15 cellular contexts compared by ENCODE assay signal in the genomic region with DNA sequence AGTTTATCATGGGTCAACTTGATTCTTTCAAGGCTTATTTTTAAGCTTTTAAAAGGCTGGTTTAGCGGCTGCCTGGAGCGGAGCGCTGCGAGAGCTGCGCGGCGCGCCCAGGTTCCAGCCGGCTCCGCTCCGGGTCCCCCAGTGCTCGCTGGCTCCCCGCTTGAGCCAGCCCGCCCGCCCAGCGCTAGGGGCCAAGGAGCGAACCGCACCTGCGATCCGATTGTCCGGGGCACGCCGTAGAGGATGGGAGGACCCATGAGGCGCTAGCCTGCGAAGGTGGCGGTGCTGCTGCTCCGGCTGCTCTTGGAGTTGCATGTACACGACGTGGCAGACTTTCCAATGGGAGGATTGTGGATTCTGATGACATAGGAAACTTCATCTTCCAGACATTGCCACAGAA. TPM values are rescaled to one million over a fixed set of nuclear protein-coding genes. Genes with fewer than 3 reads are reported as not detected.
DNase-seq lines count a peak whose midpoint lies in the region; ATAC-seq and TF ChIP-seq lines count a peak whose summit lies in the region.
"Had no signal": no experiment of that assay in that cellular context is flagged by ENCODE, and none has a peak within 500 bp of the region (broad histone marks: within the 10 kb centered on the region; RNA-seq: fewer than 3 reads in every experiment).

No MANE protein-coding gene starts in this region.

- H3K4me1 ChIP-seq in GM23338 (ENCODE audit: insufficient read depth) (peaks cover 3% of the 10 kb centered on the region; the same call in 1 of the 2 replicates), iPS DF 6.9 (ENCODE audit: control insufficient read depth, insufficient read depth, low read length) (no peaks in the 10 kb centered on the region; the same call in 1 of the 2 replicates), esophagus squamous epithelium (no peaks in the 10 kb centered on the region)
- H3K4me1 ChIP-seq: left ventricle myocardium inferior had no signal

- ATAC-seq in GM23338, result peak; percentile 100
- no peak for ATAC-seq in left ventricle myocardium superior
- no peak for ATAC-seq in left colon
- ATAC-seq in HG03442 (IDR thresholded peaks at IDR 0.05; ENCODE audit: unreplicated experiment), result no peak

- peaks cover 2% of the 10 kb centered on the region; the same call in 2 of the 3 replicates for H3K4me1 Mint-ChIP-seq in GM23338

- H3K9me2 ChIP-seq in GM23338 (ENCODE audit: insufficient read depth), result no peaks in the 10 kb centered on the region

- H2AFZ ChIP-seq in GM23338, result peak overlapping the region; percentile 93

- H3K9me3 Mint-ChIP-seq in GM23338, result peaks cover 8% of the 10 kb centered on the region; the same call in 2 of the 3 replicates

- peak; percentile 91 for DNase-seq in GM23338 (ENCODE audit: low spot score)
- peak; percentile 3 for DNase-seq in amniotic epithelial cell (ENCODE audit: low read depth)
- DNase-seq in iPS DF 6.9 (ENCODE audit: low read depth, low spot score), result peak; percentile 50
- peak in 6 of 10 donors; percentile 13 to 83 (median 56) for DNase-seq in posterior cingulate gyrus
- DNase-seq in left ventricle myocardium superior, result no peak
- no peak for DNase-seq in left colon
- no peak for DNase-seq in esophagus squamous epithelium (lab: John Stamatoyannopoulos, UW)
- DNase-seq: cerebellar nuclear complex; KBM-7; left ventricle myocardium inferior; NCI-H510A treated with DMSO at 0.1 percent for 48 hours; stimulated activated CD4-positive, alpha-beta T cell treated with anti-CD3 and anti-CD28 coated beads, Interleukin-12 subunit alpha, Interleukin-12 subunit beta, amount 100 ng/mL, for 4 hours; T-helper 1 cell had no signal

- WGBS in iPS DF 6.9 (ENCODE audit: insufficient coverage, insufficient read length), result no CpG with 5 or more reads among the region's 29 CpGs
- 7 to 36% methylated on average over 3 to 19 of the region's 29 CpGs for WGBS in esophagus squamous epithelium, 2 donors

- peak overlapping the region; percentile 38 for H3K4me3 ChIP-seq in GM23338
- no peak overlapping the region for H3K4me3 ChIP-seq in iPS DF 6.9 (ENCODE audit: low read length)
- peak overlapping the region in 1 of 4 donors; percentile 23 for H3K4me3 ChIP-seq in esophagus squamous epithelium
- H3K4me3 ChIP-seq: left ventricle myocardium inferior had no signal

- no peaks in the 10 kb centered on the region for H3K36me3 ChIP-seq in GM23338 (ENCODE audit: insufficient read depth)
- H3K36me3 ChIP-seq in iPS DF 6.9 (ENCODE audit: control insufficient read depth, insufficient read depth, low read length), result no peaks in the 10 kb centered on the region
- no peaks in the 10 kb centered on the region for H3K36me3 ChIP-seq in esophagus squamous epithelium
- H3K36me3 ChIP-seq: left ventricle myocardium inferior had no signal

- no peaks in the 10 kb centered on the region for H4K20me1 ChIP-seq in GM23338 (replicated peaks; ENCODE audit: insufficient read depth)

- peak overlapping the region; percentile 45; the same call in 2 of the 3 replicates for H3K4me3 Mint-ChIP-seq in GM23338
- H3K4me3 Mint-ChIP-seq: stimulated activated naive CD8-positive, alpha-beta T cell treated with anti-CD3 and anti-CD28 coated beads, Interleukin-15, Interleukin-2, amounts not matched to agents 100 ng/mL and 50 ng/mL, for 24 hours had no signal

- H3K27ac ChIP-seq in GM23338 (ENCODE audit: low read depth), result no peak overlapping the region
- no peak overlapping the region for H3K27ac ChIP-seq in iPS DF 6.9 (ENCODE audit: low read length)
- H3K27ac ChIP-seq in esophagus squamous epithelium, result no peak overlapping the region
- H3K27ac ChIP-seq: left ventricle myocardium inferior had no signal

- H3K27me3 ChIP-seq in GM23338 (ENCODE audit: insufficient read depth) (peaks cover 20% of the 10 kb centered on the region), iPS DF 6.9 (ENCODE audit: control insufficient read depth, insufficient read depth, low read length) (no peaks in the 10 kb centered on the region; the same call in 1 of the 2 replicates), esophagus squamous epithelium (peaks cover 0 to 5% (median 0%) of the 10 kb centered on the region in 4 donors)

- no peak overlapping the region for H3K27ac Mint-ChIP-seq in GM23338
- H3K27ac Mint-ChIP-seq: stimulated activated naive CD8-positive, alpha-beta T cell treated with anti-CD3 and anti-CD28 coated beads, Interleukin-15, Interleukin-2, amounts not matched to agents 100 ng/mL and 50 ng/mL, for 24 hours had no signal

- H3K27me3 Mint-ChIP-seq in GM23338 (ENCODE audit: insufficient read depth, low read depth, poor library complexity), result no peaks in the 10 kb centered on the region

- H3K9me3 ChIP-seq in iPS DF 6.9 (ENCODE audit: control insufficient read depth, insufficient read depth, low read length) (no peaks in the 10 kb centered on the region), esophagus squamous epithelium (no peaks in the 10 kb centered on the region)

- peak overlapping the region; percentile 71 for H3K4me2 ChIP-seq in GM23338

- no peaks in the 10 kb centered on the region for H3F3A ChIP-seq in GM23338 (replicated peaks; ENCODE audit: low read depth)

- no peak for TF ChIP-seq POLR2A in esophagus squamous epithelium (IDR thresholded peaks at IDR 0.05)

- 0 out of 4 replicates have a peak, but pooled peaks of 1 of the 2 experiments have one; percentile 17 for TF ChIP-seq CTCF in GM23338 (conservative IDR thresholded peaks at IDR 0.05; ENCODE audit: low read depth in 2 of 2)
- TF ChIP-seq CTCF in esophagus squamous epithelium (IDR thresholded peaks at IDR 0.05), result no peak

- no peaks in the 10 kb centered on the region for H3K36me3 Mint-ChIP-seq in GM23338 (ENCODE audit: low read depth)

- intact Hi-C loops in posterior cingulate gyrus (cut with DNase I) (no loop called here), left ventricle myocardium superior (cut with micrococcal nuclease) (no loop called here), left colon (cut with DNase I, micrococcal nuclease) (no loop called here), esophagus squamous epithelium (cut with DNase I) (no loop called here)

- no peaks in the 10 kb centered on the region for H3K79me2 ChIP-seq in GM23338 (replicated peaks; ENCODE audit: insufficient read depth)

TF ChIP-seq in GM23338, 12 proteins besides CTCF, POLR2A, EP300 and RAD21 (continues in another document):
- TF ChIP-seq EZH2phosphoT487 (IDR thresholded peaks at IDR 0.05; ENCODE audit: unreplicated experiment) (no peak), ZNF114 (CRISPR knock-in tag; IDR thresholded peaks at IDR 0.05) (0 out of 2 replicates have a peak, but pooled peaks have one; percentile 19)

RNA-seq across cellular contexts. Expression of a gene that starts 9.9 kb away (rescaled TPM):
- not detected in 2 replicates for total RNA-seq in GM23338 (2014; rRNA removed; shearing (Covaris generic))
- polyA plus RNA-seq in GM23338 (2016; fragmentation: Nextera tagmentation; extraction: Ambion mirVana), result not detected in 2 replicates
- total RNA-seq in left ventricle myocardium superior (not detected), left colon (not detected), esophagus squamous epithelium (not detected)
- total RNA-seq: left ventricle myocardium inferior had no signal

RNA-seq across cellular contexts. Expression of a gene that starts 58.4 kb away (rescaled TPM):
- not detected in 2 replicates for total RNA-seq in GM23338 (2014; rRNA removed; shearing (Covaris generic))
- polyA plus RNA-seq in GM23338 (2016; fragmentation: Nextera tagmentation; extraction: Ambion mirVana), result not detected in 2 replicates
- total RNA-seq in left ventricle myocardium superior (not detected), left colon (not detected), esophagus squamous epithelium (not detected)
- total RNA-seq: left ventricle myocardium inferior had no signal

Comparison
In these comparisons a context has a peak if more than half of its experiments do, and no peak if none do; other contexts are left out.
1. DNase-seq: peak in GM23338 (single experiment), amniotic epithelial cell (single experiment), iPS DF 6.9 (single experiment) and posterior cingulate gyrus (6 of 10); none in left ventricle myocardium superior (single experiment), left colon (0 of 2) and esophagus squamous epithelium (single experiment).